Comparison of ENCODE assay signal across 13 cellular contexts in the genomic region with DNA sequence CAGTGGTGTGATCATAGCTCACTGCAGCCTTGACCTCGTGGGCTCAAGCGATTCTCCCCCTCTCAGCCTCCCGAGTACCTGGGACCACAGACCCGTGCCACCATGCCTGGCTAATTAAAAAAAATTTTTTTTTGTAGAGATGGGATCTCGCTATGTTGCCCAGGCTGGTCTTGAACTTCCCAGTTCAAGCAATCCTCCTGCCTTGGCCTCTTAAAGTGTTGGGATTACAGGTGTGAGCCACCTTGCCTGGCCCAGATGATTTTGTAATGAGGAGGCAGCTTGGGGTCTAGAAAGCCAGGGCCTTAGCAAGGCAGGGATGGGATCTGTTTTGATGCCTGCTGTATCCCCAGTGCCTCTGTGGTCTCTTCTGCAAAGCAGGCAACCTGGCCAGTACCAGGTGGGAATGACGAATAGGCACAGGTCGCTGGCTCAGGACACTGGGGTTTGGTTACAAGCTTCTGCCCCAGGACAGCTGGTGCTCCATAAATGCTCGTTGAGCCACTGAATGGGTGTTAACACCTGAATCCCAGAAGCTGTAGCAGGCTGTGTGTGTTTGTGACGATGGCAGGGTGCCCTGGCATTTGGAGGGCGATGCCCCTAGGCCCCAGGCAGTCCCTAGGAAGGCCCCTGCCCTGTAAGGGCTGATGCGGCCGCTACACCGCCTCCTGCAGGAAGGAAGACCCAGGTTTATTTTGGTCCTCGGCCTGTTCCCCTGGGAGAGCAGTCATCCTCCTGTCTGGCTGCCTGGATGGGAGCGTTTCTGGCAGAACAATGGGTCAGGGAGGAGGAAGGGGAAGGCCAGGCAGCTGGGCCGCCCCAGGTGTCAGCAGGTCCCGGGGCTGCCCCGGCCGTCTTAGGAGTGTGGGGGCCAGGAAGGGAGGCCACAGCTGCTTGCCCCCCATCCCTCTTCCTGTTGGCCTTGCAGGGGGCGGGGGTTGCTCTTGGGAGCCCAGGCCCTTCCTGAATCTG. TPM values are rescaled to one million over a fixed set of nuclear protein-coding genes. Genes with fewer than 3 reads are reported as not detected.
A peak's percentile ranks its signal among the peaks of the same experiment; 100 is the strongest.
DNase-seq lines count a peak whose midpoint lies in the region; ATAC-seq and TF ChIP-seq lines count a peak whose summit lies in the region.
"Had no signal": no experiment of that assay in that cellular context is flagged by ENCODE, and none has a peak within 500 bp of the region (broad histone marks: within the 10 kb centered on the region; RNA-seq: fewer than 3 reads in every experiment).

No MANE protein-coding gene starts in this region.

- no peak overlapping the region for H3K9ac ChIP-seq in parathyroid adenoma

- intact Hi-C loops in Right ventricle myocardium inferior (cut with DNase I), result loop anchor here (5.0 kb wide), 1 partner anchor 74 kb away; the partner anchor contains the start of gene DPP9

- no peaks in the 10 kb centered on the region for H3K9me3 ChIP-seq in parathyroid adenoma (ENCODE audit: control insufficient read depth, low read length)

- ATAC-seq in Right ventricle myocardium inferior, result peak; percentile 71
- ATAC-seq: activated CD4-positive, alpha-beta T cell treated with anti-CD3 and anti-CD28 coated beads for 36 hours; natural killer cell had no signal

- H3K4me1 ChIP-seq in parathyroid adenoma, result no peaks in the 10 kb centered on the region

- no peaks in the 10 kb centered on the region for H3K36me3 ChIP-seq in parathyroid adenoma (ENCODE audit: control insufficient read depth, insufficient read depth, low read length)

- no peak overlapping the region for H3K4me2 ChIP-seq in parathyroid adenoma (ENCODE audit: low read length)

- H3K27me3 ChIP-seq in parathyroid adenoma (ENCODE audit: control insufficient read depth, insufficient read depth, low read length), result no peaks in the 10 kb centered on the region

- H2AFZ ChIP-seq in parathyroid adenoma, result no peak overlapping the region

- peak overlapping the region; percentile 24 for H3K27ac ChIP-seq in parathyroid adenoma

- DNase-seq in ELF-1 (ENCODE audit: low read depth, low spot score), result peak; percentile 29
- DNase-seq in UCSD-AML1 (lab: John Stamatoyannopoulos, UW; ENCODE audit: unreplicated experiment), result peak; percentile 71
- peak; percentile 74 for DNase-seq in Right ventricle myocardium inferior (ENCODE audit: missing footprints)
- no peak for DNase-seq in medulla oblongata (ENCODE audit: extremely low spot score)
- DNase-seq in middle frontal gyrus (ENCODE audit: extremely low spot score, low spot score), result no peak
- DNase-seq in RKO (ENCODE audit: low spot score), result no peak
- no peak for DNase-seq in stimulated activated CD4-positive, alpha-beta T cell treated with anti-CD3 and anti-CD28 coated beads, Interleukin-2, amount 100 ng/mL, for 24 hours
- DNase-seq: activated CD4-positive, alpha-beta T cell treated with anti-CD3 and anti-CD28 coated beads for 36 hours; AML-193; amniotic stem cell; natural killer cell; RPMI8226 had no signal

- no peak overlapping the region for H3K4me3 ChIP-seq in parathyroid adenoma (ENCODE audit: low read depth, low read length)

- no peaks in the 10 kb centered on the region for H3K79me2 ChIP-seq in parathyroid adenoma

- no peak for TF ChIP-seq CTCF in parathyroid adenoma (IDR thresholded peaks at IDR 0.05)

RNA-seq across cellular contexts. Expression of gene TNFAIP8L1, which starts 8.6 kb away (rescaled TPM):
- total RNA-seq in Right ventricle myocardium inferior, result 4.4 TPM

RNA-seq across cellular contexts. Expression of gene MYDGF, which starts 22.2 kb away (rescaled TPM):
- total RNA-seq in Right ventricle myocardium inferior, result 29.8 TPM

Comparison
In these comparisons a context has a peak if more than half of its experiments do, and no peak if none do; other contexts are left out.
1. DNase-seq: peak in ELF-1 (single experiment), UCSD-AML1 (single experiment) and Right ventricle myocardium inferior (single experiment); none in medulla oblongata (single experiment), middle frontal gyrus (single experiment), RKO (single experiment) and stimulated activated CD4-positive, alpha-beta T cell treated with anti-CD3 and anti-CD28 coated beads, Interleukin-2, amount 100 ng/mL, for 24 hours (0 of 2).